1 cellular context compared by ENCODE assay signal in the genomic region with DNA sequence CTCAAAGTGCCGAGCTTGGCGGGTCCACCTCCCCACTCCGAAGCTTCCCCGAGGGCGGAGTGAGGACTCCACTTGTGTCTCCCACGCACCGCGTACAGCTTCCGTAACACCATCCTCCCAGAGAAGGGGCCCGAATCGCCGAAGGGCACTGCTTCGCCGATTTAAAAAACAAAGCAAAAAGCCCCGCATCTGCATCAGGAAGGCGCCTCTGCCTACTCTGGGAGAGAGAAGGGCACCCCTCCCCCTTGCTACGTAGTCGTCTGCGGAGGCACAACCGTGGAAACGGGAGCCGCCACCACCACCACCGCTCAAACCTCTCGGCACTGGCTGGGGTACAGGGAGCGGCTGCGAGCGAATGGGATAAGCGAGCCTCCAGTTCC.
TF ChIP-seq lines count a peak whose summit lies in the region.

No MANE protein-coding gene starts in this region.

TF ChIP-seq in K562, 482 proteins besides CTCF, POLR2A, EP300 and RAD21 (continued from another document):
- TF ChIP-seq TEAD1 (CRISPR knock-in tag; IDR thresholded peaks at IDR 0.05) (no peak), ZNF766 (CRISPR knock-in tag; conservative IDR thresholded peaks at IDR 0.05) (no peak), DACH1 (IDR thresholded peaks at IDR 0.05; ENCODE audit: partially characterized antibody) (no peak), ILF3 (IDR thresholded peaks at IDR 0.05; ENCODE audit: borderline replicate concordance) (no peak), MAX (CRISPR knock-in tag; IDR thresholded peaks at IDR 0.05) (no peak), FOXP1 (CRISPR knock-in tag; IDR thresholded peaks at IDR 0.05) (no peak), CBFA2T2 (conservative IDR thresholded peaks at IDR 0.05) (no peak), SPI1 (IDR thresholded peaks at IDR 0.05; ENCODE audit: borderline replicate concordance, low read depth, low read length) (no peak), CREM (IDR thresholded peaks at IDR 0.05; ENCODE audit: low read depth) (no peak), TAL1 (IDR thresholded peaks at IDR 0.05) (no peak), NFRKB (IDR thresholded peaks at IDR 0.05; ENCODE audit: low read depth) (no peak), NUFIP1 (IDR thresholded peaks at IDR 0.05; ENCODE audit: partially characterized antibody) (no peak), NBN (IDR thresholded peaks at IDR 0.05; ENCODE audit: low read depth) (no peak), ZNF408 (CRISPR knock-in tag; IDR thresholded peaks at IDR 0.05; ENCODE audit: low read depth) (no peak), ZNF146 (CRISPR knock-in tag; IDR thresholded peaks at IDR 0.05; ENCODE audit: unreplicated experiment) (peak; percentile 3), SMARCA5 (IDR thresholded peaks at IDR 0.05) (0 out of 2 replicates have a peak, but pooled peaks have one; percentile 18), ZNF133 (CRISPR knock-in tag; IDR thresholded peaks at IDR 0.05) (no peak), ZKSCAN3 (CRISPR knock-in tag; IDR thresholded peaks at IDR 0.05) (no peak), FOSL1 (tag; conservative IDR thresholded peaks at IDR 0.05) (no peak), ZNF780A (CRISPR knock-in tag; IDR thresholded peaks at IDR 0.05) (no peak), KDM2B (CRISPR knock-in tag; IDR thresholded peaks at IDR 0.05) (no peak), MEF2A (IDR thresholded peaks at IDR 0.05; ENCODE audit: control insufficient read depth, low read depth, low read length) (no peak), RBM22 (IDR thresholded peaks at IDR 0.05; ENCODE audit: low read depth, low read length, poor library complexity, severe bottlenecking) (peak; percentile 19), SMARCC2 (IDR thresholded peaks at IDR 0.05; ENCODE audit: low read depth) (0 out of 2 replicates have a peak, but pooled peaks have one; percentile 24), BACH1 (tag; IDR thresholded peaks at IDR 0.05) (no peak), TFE3 (CRISPR knock-in tag; IDR thresholded peaks at IDR 0.05) (no peak), PTTG1 (tag; IDR thresholded peaks at IDR 0.05; ENCODE audit: low read depth) (no peak), GABPB1 (CRISPR knock-in tag; IDR thresholded peaks at IDR 0.05) (no peak), GTF2A2 (tag; IDR thresholded peaks at IDR 0.05) (no peak), SUPT5H (IDR thresholded peaks at IDR 0.05) (no peak), ZNF507 (tag; conservative IDR thresholded peaks at IDR 0.05) (no peak), ZC3H4 (CRISPR knock-in tag; IDR thresholded peaks at IDR 0.05; ENCODE audit: borderline replicate concordance) (no peak), CUX1 (CRISPR knock-in tag; IDR thresholded peaks at IDR 0.05) (no peak), MECOM (CRISPR knock-in tag; IDR thresholded peaks at IDR 0.05) (no peak), NCOA2 (IDR thresholded peaks at IDR 0.05; ENCODE audit: partially characterized antibody in 2 of 2) (no peak), E2F1 (CRISPR knock-in tag; IDR thresholded peaks at IDR 0.05) (peak; percentile 60; the same call in 1 of the 2 replicates), ID3 (CRISPR knock-in tag; IDR thresholded peaks at IDR 0.05) (no peak), ID3 (tag; IDR thresholded peaks at IDR 0.05) (0 out of 2 replicates have a peak, but pooled peaks have one; percentile 39), TARDBP (IDR thresholded peaks at IDR 0.05) (no peak), CHD1 (IDR thresholded peaks at IDR 0.05; ENCODE audit: low read length) (peak; percentile 98), CBX3 (IDR thresholded peaks at IDR 0.05; ENCODE audit: borderline replicate concordance in 1 of 2, low read length in 2 of 2) (no peak), ZNF143 (CRISPR knock-in tag; IDR thresholded peaks at IDR 0.05) (no peak), GTF3C2 (IDR thresholded peaks at IDR 0.05; ENCODE audit: borderline replicate concordance, extremely low read depth, insufficient read length) (no peak)
- TF ChIP-seq, protein P1, sequence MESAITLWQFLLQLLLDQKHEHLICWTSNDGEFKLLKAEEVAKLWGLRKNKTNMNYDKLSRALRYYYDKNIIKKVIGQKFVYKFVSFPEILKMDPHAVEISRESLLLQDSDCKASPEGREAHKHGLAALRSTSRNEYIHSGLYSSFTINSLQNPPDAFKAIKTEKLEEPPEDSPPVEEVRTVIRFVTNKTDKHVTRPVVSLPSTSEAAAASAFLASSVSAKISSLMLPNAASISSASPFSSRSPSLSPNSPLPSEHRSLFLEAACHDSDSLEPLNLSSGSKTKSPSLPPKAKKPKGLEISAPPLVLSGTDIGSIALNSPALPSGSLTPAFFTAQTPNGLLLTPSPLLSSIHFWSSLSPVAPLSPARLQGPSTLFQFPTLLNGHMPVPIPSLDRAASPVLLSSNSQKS (CRISPR knock-in tag; IDR thresholded peaks at IDR 0.05) = no peak
- TF ChIP-seq, protein P2, sequence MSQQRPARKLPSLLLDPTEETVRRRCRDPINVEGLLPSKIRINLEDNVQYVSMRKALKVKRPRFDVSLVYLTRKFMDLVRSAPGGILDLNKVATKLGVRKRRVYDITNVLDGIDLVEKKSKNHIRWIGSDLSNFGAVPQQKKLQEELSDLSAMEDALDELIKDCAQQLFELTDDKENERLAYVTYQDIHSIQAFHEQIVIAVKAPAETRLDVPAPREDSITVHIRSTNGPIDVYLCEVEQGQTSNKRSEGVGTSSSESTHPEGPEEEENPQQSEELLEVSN (IDR thresholded peaks at IDR 0.05; ENCODE audit: borderline replicate concordance in 1 of 2, extremely low read depth in 1 of 2, insufficient read depth in 1 of 2, insufficient read length in 1 of 2, low read depth in 1 of 2, low read length in 1 of 2, poor library complexity in 1 of 2, severe bottlenecking in 1 of 2) = peak in 1 of 2 experiments; percentile 24
- TF ChIP-seq, protein P3, sequence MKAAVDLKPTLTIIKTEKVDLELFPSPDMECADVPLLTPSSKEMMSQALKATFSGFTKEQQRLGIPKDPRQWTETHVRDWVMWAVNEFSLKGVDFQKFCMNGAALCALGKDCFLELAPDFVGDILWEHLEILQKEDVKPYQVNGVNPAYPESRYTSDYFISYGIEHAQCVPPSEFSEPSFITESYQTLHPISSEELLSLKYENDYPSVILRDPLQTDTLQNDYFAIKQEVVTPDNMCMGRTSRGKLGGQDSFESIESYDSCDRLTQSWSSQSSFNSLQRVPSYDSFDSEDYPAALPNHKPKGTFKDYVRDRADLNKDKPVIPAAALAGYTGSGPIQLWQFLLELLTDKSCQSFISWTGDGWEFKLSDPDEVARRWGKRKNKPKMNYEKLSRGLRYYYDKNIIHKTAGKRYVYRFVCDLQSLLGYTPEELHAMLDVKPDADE (conservative IDR thresholded peaks at IDR 0.05; ENCODE audit: control insufficient read depth, low read depth, low read length) = no peak
- TF ChIP-seq, protein P4, sequence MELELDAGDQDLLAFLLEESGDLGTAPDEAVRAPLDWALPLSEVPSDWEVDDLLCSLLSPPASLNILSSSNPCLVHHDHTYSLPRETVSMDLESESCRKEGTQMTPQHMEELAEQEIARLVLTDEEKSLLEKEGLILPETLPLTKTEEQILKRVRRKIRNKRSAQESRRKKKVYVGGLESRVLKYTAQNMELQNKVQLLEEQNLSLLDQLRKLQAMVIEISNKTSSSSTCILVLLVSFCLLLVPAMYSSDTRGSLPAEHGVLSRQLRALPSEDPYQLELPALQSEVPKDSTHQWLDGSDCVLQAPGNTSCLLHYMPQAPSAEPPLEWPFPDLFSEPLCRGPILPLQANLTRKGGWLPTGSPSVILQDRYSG (tag; conservative IDR thresholded peaks at IDR 0.05; ENCODE audit: low read depth) = no peak
TF ChIP-seq in K562: peak in this region for 21.
